Comparison of ENCODE assay signal across 2 cellular contexts in the genomic region with DNA sequence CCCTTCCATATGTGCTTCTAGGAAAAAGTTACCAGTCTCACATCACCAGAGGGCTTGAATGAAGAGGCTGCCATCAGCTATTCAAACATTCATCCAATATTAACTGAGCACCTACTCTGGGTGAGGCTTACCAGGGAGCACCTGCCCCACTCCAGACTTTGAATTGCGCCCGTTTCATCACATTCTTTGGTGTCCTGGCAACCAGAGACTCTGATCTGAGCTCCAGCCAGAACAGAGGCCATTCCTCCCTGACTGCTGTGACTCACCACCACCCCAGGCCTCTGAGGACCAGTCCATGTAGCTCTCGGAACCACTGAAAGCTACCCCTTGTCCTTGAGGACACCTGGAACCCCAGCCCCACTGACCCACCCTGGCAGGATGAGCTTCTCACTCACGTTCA.
TF ChIP-seq lines count a peak whose summit lies in the region.

C16orf96 (plus strand) TSS at position 229 of the 400 bp plus-strand sequence; CDS start at position 379, 150 bp downstream.

TF ChIP-seq in IMR-90, 13 proteins besides CTCF, POLR2A, EP300 and RAD21:
- TF ChIP-seq FOS (IDR thresholded peaks at IDR 0.05; ENCODE audit: low read depth, low read length) = no peak
- TF ChIP-seq MXI1 (IDR thresholded peaks at IDR 0.05; ENCODE audit: borderline replicate concordance, low read depth, low read length) = no peak
- no peak for TF ChIP-seq CEBPB (IDR thresholded peaks at IDR 0.05; ENCODE audit: low read depth, low read length)
- no peak for TF ChIP-seq CHD1 (IDR thresholded peaks at IDR 0.05; ENCODE audit: low read depth, low read length)
- no peak for TF ChIP-seq SMC3 (IDR thresholded peaks at IDR 0.05; ENCODE audit: low read depth, low read length)
- TF ChIP-seq ELK1 (IDR thresholded peaks at IDR 0.05; ENCODE audit: borderline replicate concordance, low read depth, low read length) = no peak
- TF ChIP-seq MAFK (IDR thresholded peaks at IDR 0.05; ENCODE audit: low read depth, low read length) = no peak
- TF ChIP-seq, protein P1, sequence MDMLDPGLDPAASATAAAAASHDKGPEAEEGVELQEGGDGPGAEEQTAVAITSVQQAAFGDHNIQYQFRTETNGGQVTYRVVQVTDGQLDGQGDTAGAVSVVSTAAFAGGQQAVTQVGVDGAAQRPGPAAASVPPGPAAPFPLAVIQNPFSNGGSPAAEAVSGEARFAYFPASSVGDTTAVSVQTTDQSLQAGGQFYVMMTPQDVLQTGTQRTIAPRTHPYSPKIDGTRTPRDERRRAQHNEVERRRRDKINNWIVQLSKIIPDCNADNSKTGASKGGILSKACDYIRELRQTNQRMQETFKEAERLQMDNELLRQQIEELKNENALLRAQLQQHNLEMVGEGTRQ (IDR thresholded peaks at IDR 0.05; ENCODE audit: low read depth, low read length) = no peak
- TF ChIP-seq BHLHE40 (IDR thresholded peaks at IDR 0.05; ENCODE audit: low read depth, low read length) = no peak
- TF ChIP-seq NFE2L2 (IDR thresholded peaks at IDR 0.05; ENCODE audit: low read depth, low read length) = no peak
- TF ChIP-seq RFX5 (IDR thresholded peaks at IDR 0.05; ENCODE audit: low read depth, low read length) = no peak
- no peak for TF ChIP-seq RCOR1 (IDR thresholded peaks at IDR 0.05; ENCODE audit: insufficient replicate concordance, low read length)
- TF ChIP-seq MAZ (IDR thresholded peaks at IDR 0.05; ENCODE audit: borderline replicate concordance, low read depth, low read length) = no peak

TF ChIP-seq in H1, 55 proteins besides CTCF, POLR2A, EP300 and RAD21:
- no peak for TF ChIP-seq GABPA (IDR thresholded peaks at IDR 0.05; ENCODE audit: borderline replicate concordance, insufficient read depth, low read length)
- TF ChIP-seq RXRA (IDR thresholded peaks at IDR 0.05; ENCODE audit: insufficient read depth, low read depth, low read length) = no peak
- TF ChIP-seq MAFK (IDR thresholded peaks at IDR 0.05; ENCODE audit: low read depth, low read length) = no peak
- TF ChIP-seq SP1 (IDR thresholded peaks at IDR 0.05; ENCODE audit: low read depth, low read length) = no peak
- no peak for TF ChIP-seq SRF (IDR thresholded peaks at IDR 0.05; ENCODE audit: low read depth, low read length)
- TF ChIP-seq BCL11A (IDR thresholded peaks at IDR 0.05; ENCODE audit: low read depth in 2 of 2, low read length in 2 of 2) = no peak
- TF ChIP-seq SP2 (IDR thresholded peaks at IDR 0.05; ENCODE audit: low read length) = no peak
- TF ChIP-seq, protein P2, sequence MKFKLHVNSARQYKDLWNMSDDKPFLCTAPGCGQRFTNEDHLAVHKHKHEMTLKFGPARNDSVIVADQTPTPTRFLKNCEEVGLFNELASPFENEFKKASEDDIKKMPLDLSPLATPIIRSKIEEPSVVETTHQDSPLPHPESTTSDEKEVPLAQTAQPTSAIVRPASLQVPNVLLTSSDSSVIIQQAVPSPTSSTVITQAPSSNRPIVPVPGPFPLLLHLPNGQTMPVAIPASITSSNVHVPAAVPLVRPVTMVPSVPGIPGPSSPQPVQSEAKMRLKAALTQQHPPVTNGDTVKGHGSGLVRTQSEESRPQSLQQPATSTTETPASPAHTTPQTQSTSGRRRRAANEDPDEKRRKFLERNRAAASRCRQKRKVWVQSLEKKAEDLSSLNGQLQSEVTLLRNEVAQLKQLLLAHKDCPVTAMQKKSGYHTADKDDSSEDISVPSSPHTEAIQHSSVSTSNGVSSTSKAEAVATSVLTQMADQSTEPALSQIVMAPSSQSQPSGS (IDR thresholded peaks at IDR 0.05; ENCODE audit: low read length) = no peak
- TF ChIP-seq CTBP2 (IDR thresholded peaks at IDR 0.05; ENCODE audit: borderline replicate concordance, insufficient read depth, insufficient read length, low read length) = no peak
